37 cellular contexts compared by ENCODE assay signal in the genomic region with DNA sequence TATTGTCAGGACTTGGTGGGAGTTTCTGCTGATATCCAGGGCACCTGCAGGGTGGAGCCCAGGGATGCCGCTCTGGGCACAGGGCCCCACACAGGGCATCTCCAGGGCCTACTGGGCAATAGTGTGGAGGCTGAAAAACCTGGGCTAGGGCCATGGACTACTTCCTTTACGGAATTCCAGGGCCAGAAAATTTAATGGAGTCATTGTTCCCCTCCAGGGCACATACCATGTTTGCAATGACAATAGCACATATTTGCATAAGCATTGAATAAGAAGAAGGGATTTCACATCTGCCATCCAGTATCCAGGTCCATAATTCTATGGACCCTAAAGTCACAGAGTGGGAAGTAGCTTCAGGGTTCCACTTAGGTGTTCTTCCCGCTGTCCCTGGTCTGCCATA.
"Had no signal": no experiment of that assay in that cellular context is flagged by ENCODE, and none has a peak within 500 bp of the region (broad histone marks: within the 10 kb centered on the region; RNA-seq: fewer than 3 reads in every experiment).

No MANE protein-coding gene starts in this region.

- H3K27ac Mint-ChIP-seq: activated CD4-positive, alpha-beta memory T cell treated with anti-CD3 and anti-CD28 coated beads, Interleukin-2, amount 10 ng/mL, durations not matched to agents 7 days and 5 days; activated CD8-positive, alpha-beta memory T cell treated with anti-CD3 and anti-CD28 coated beads, Interleukin-2, amount 10 ng/mL, durations not matched to agents 7 days and 5 days; activated naive CD8-positive, alpha-beta T cell treated with anti-CD3 and anti-CD28 coated beads for 36 hours; activated T-cell treated with anti-CD3 and anti-CD28 coated beads, Interleukin-2, amount 50 U/mL, for 72 hours; activated T-helper 17 cell treated with anti-CD3 and anti-CD28 coated beads, Interleukin-2, amount 50 U/mL, for 72 hours had no signal

- H2AFZ ChIP-seq: PC-9 had no signal

- H3K4me3 ChIP-seq: MG63, PC-9 had no signal

- FAIRE-seq: RCC 7860 had no signal

- H3K4me3 Mint-ChIP-seq: activated CD4-positive, alpha-beta memory T cell treated with anti-CD3 and anti-CD28 coated beads, Interleukin-2, amount 10 ng/mL, durations not matched to agents 7 days and 5 days; activated CD8-positive, alpha-beta memory T cell treated with anti-CD3 and anti-CD28 coated beads, Interleukin-2, amount 10 ng/mL, durations not matched to agents 7 days and 5 days; activated naive CD8-positive, alpha-beta T cell treated with anti-CD3 and anti-CD28 coated beads for 36 hours; activated T-cell treated with anti-CD3 and anti-CD28 coated beads, Interleukin-2, amount 50 U/mL, for 72 hours; activated T-helper 17 cell treated with anti-CD3 and anti-CD28 coated beads, Interleukin-2, amount 50 U/mL, for 72 hours had no signal

- ATAC-seq: activated CD8-positive, alpha-beta memory T cell treated with anti-CD3 and anti-CD28 coated beads, Interleukin-2, amount 10 ng/mL, durations not matched to agents 7 days and 5 days; activated T-cell treated with anti-CD3 and anti-CD28 coated beads, Interleukin-2, amount 50 U/mL, for 72 hours; activated T-helper 17 cell treated with anti-CD3 and anti-CD28 coated beads, Interleukin-2, amount 50 U/mL, for 72 hours; Right ventricle myocardium inferior had no signal

- H3K4me1 Mint-ChIP-seq: activated CD4-positive, alpha-beta memory T cell treated with anti-CD3 and anti-CD28 coated beads, Interleukin-2, amount 10 ng/mL, durations not matched to agents 7 days and 5 days; activated CD8-positive, alpha-beta memory T cell treated with anti-CD3 and anti-CD28 coated beads, Interleukin-2, amount 10 ng/mL, durations not matched to agents 7 days and 5 days; activated naive CD8-positive, alpha-beta T cell treated with anti-CD3 and anti-CD28 coated beads for 36 hours had no signal

- H3K9me3 Mint-ChIP-seq: activated naive CD8-positive, alpha-beta T cell treated with anti-CD3 and anti-CD28 coated beads for 36 hours; activated T-cell treated with anti-CD3 and anti-CD28 coated beads, Interleukin-2, amount 50 U/mL, for 72 hours; activated T-helper 17 cell treated with anti-CD3 and anti-CD28 coated beads, Interleukin-2, amount 50 U/mL, for 72 hours had no signal

- H3K27ac ChIP-seq: brain microvascular endothelial cell, PC-9, RWPE1, VCaP had no signal

- DNase-seq: activated CD4-positive, alpha-beta memory T cell treated with anti-CD3 and anti-CD28 coated beads, Interleukin-2, amount 10 ng/mL, durations not matched to agents 7 days and 5 days; activated CD4-positive, alpha-beta T cell treated with anti-CD3 and anti-CD28 coated beads for 1 hour; activated CD4-positive, alpha-beta T cell treated with anti-CD3 and anti-CD28 coated beads for 48 hours; activated CD4-positive, CD25-positive, alpha-beta regulatory T cell; activated CD8-positive, alpha-beta memory T cell treated with anti-CD3 and anti-CD28 coated beads for 24 hours; activated CD8-positive, alpha-beta memory T cell treated with anti-CD3 and anti-CD28 coated beads, Interleukin-2, amount 10 ng/mL, durations not matched to agents 7 days and 5 days; activated CD8-positive, alpha-beta memory T cell treated with anti-CD3 and anti-CD28 coated beads, Interleukin-2, amount 50 U/mL, for 48 hours; activated effector memory CD4-positive, alpha-beta T cell treated with anti-CD3 and anti-CD28 coated beads, Interleukin-2, amount 50 U/mL, for 16 hours; activated naive CD4-positive, alpha-beta T cell; activated naive CD4-positive, alpha-beta T cell treated with anti-CD3 and anti-CD28 coated beads, Interleukin-2, amount 50 U/mL, for 16 hours; activated naive CD8-positive, alpha-beta T cell treated with anti-CD3 and anti-CD28 coated beads for 36 hours; activated T-cell treated with anti-CD3 and anti-CD28 coated beads, Interleukin-2, amount 50 U/mL, for 72 hours; amniotic stem cell; aorta; brain microvascular endothelial cell; central memory CD4-positive, alpha-beta T cell; MG63; NCI-H1048; NCI-H1105 treated with DMSO at 0.1 percent for 48 hours; NCI-H1436; NCI-H1694; NCI-H1930; NCI-H2081 treated with DMSO at 0.1 percent for 48 hours; NCI-H345; NCI-H524 treated with DMSO at 0.1 percent for 48 hours; NK-92 treated with Interleukin-12 subunit alpha and Interleukin-12 subunit beta, amount 100 ng/mL, for 24 hours; PC-9; SIG-M5; SW 1271; T-helper 1 cell; T-helper 2 cell; T-helper 9 cell had no signal

- H3K27me3 ChIP-seq: brain microvascular endothelial cell had no signal

- H3K36me3 Mint-ChIP-seq: activated CD8-positive, alpha-beta memory T cell treated with anti-CD3 and anti-CD28 coated beads, Interleukin-2, amount 10 ng/mL, durations not matched to agents 7 days and 5 days; activated naive CD8-positive, alpha-beta T cell treated with anti-CD3 and anti-CD28 coated beads for 36 hours had no signal

- H3K27me3 Mint-ChIP-seq: activated CD4-positive, alpha-beta memory T cell treated with anti-CD3 and anti-CD28 coated beads, Interleukin-2, amount 10 ng/mL, durations not matched to agents 7 days and 5 days; activated CD8-positive, alpha-beta memory T cell treated with anti-CD3 and anti-CD28 coated beads, Interleukin-2, amount 10 ng/mL, durations not matched to agents 7 days and 5 days; activated naive CD8-positive, alpha-beta T cell treated with anti-CD3 and anti-CD28 coated beads for 36 hours had no signal

- H3K4me2 ChIP-seq: PC-9 had no signal

- H3K9me3 ChIP-seq: MG63 had no signal

- H3K36me3 ChIP-seq: brain microvascular endothelial cell, MG63 had no signal
